In genomic region chr13:39012608-39013007, GRCh38 we compare ENCODE assay signal across 1 cellular context.
TF ChIP-seq lines count a peak whose summit lies in the region.

No MANE protein-coding gene starts in this region.

TF ChIP-seq in endothelial cell of umbilical vein, 7 proteins besides CTCF, POLR2A, EP300 and RAD21:
- TF ChIP-seq GATA2 (IDR thresholded peaks at IDR 0.05; ENCODE audit: insufficient read depth, insufficient read length, low read depth, low read length) (no peak), FOS (IDR thresholded peaks at IDR 0.05; ENCODE audit: borderline replicate concordance, insufficient read depth, low read length) (no peak)
